8 cellular contexts compared by ENCODE assay signal in genomic region chr2:223957092-223957851, GRCh38. TPM values are rescaled to one million over a fixed set of nuclear protein-coding genes. Genes with fewer than 3 reads are reported as not detected.
DNase-seq lines count a peak whose midpoint lies in the region; ATAC-seq and TF ChIP-seq lines count a peak whose summit lies in the region.

Gene MRPL44 (plus strand): TSS chr2:223957463. CDS start chr2:223957473, 10 bp downstream.

- CTCF ChIA-PET in A673 (lab: Charles Lee) = no interaction called here

- H3K27me3 ChIP-seq in A673 (replicated peaks; ENCODE audit: insufficient read depth, low read depth, low read length, poor library complexity) (no peaks in the 10 kb centered on the region), breast epithelium (no peaks in the 10 kb centered on the region)

- ATAC-seq in GM18868 (IDR thresholded peaks at IDR 0.05; ENCODE audit: unreplicated experiment) (peak; percentile 97), HG03108 (IDR thresholded peaks at IDR 0.05; ENCODE audit: unreplicated experiment) (peak; percentile 89)

- H3K9me3 ChIP-seq in A673 (ENCODE audit: low read depth, low read length, poor library complexity, severe bottlenecking) (no peaks in the 10 kb centered on the region), breast epithelium (no peaks in the 10 kb centered on the region), iPS-18c (ENCODE audit: control insufficient read depth, insufficient read depth, low read length) (no peaks in the 10 kb centered on the region)

- BruUV-seq in A673 (replicated peaks; lab: Mats Ljungman, UMichigan) = no TSS peak

- H3K27ac ChIP-seq in A673 (ENCODE audit: low read depth, low read length, poor library complexity, severe bottlenecking) (peak within 1 kb of the TSS; percentile 93), VCaP (peak within 1 kb of the TSS; percentile 87), breast epithelium (peak within 1 kb of the TSS; percentile 77 to 89), skin epidermis (peak within 1 kb of the TSS in 20 of 21 experiments; percentile 79 to 93 (median 88))

- H3K4me3 ChIP-seq in A673 (ENCODE audit: low read depth, low read length, poor library complexity, severe bottlenecking) (peak within 1 kb of the TSS; percentile 88), breast epithelium (peak within 1 kb of the TSS; percentile 74 to 92 (median 75)), iPS-18c (ENCODE audit: insufficient read depth, low read depth, low read length) (peak within 1 kb of the TSS; percentile 97), skin epidermis (peak within 1 kb of the TSS; percentile 69 to 98 (median 86))

- POLR2A ChIA-PET in A673 (lab: Charles Lee; ENCODE audit: low non-redundant PET) = no interaction called here

- peak; percentile 39 for TF ChIP-seq POLR2A in breast epithelium (IDR thresholded peaks at IDR 0.05)

- DNase-seq in A673 (ENCODE audit: low spot score) = peak; percentile 98
- DNase-seq in NCI-H2196 treated with DMSO at 0.1 percent for 48 hours (lab: John Stamatoyannopoulos, UW; ENCODE audit: unreplicated experiment) = peak; percentile 75
- DNase-seq in breast epithelium (ENCODE audit: low spot score in 2 of 2) = peak; percentile 88 to 97

- peaks cover 48% of the 10 kb centered on the region for H3K4me1 ChIP-seq in A673 (ENCODE audit: insufficient read depth, low read length, poor library complexity, severe bottlenecking)
- peaks cover 0 to 18% of the 10 kb centered on the region in 2 donors for H3K4me1 ChIP-seq in breast epithelium

- intact Hi-C loops in A673 (cut with micrococcal nuclease; ENCODE audit: unreplicated experiment) = no loop called here
- intact Hi-C loops in breast epithelium (cut with DNase I; ENCODE audit: low total_unique reads) = no loop called here

- TF ChIP-seq CTCF in A673 (conservative IDR thresholded peaks at IDR 0.05; ENCODE audit: low read depth, low read length) = no peak
- TF ChIP-seq CTCF in VCaP (conservative IDR thresholded peaks at IDR 0.05) = no peak
- TF ChIP-seq CTCF in breast epithelium (IDR thresholded peaks at IDR 0.05) = peak in 1 of 3 donors; percentile 9

- H3K36me3 ChIP-seq in A673 (ENCODE audit: insufficient read depth, low read length, poor library complexity, severe bottlenecking) = peaks cover 24% of the 10 kb centered on the region
- H3K36me3 ChIP-seq in breast epithelium = no peaks in the 10 kb centered on the region

RNA-seq across cellular contexts. Expression of gene MRPL44, which starts in this region (rescaled TPM):
- total RNA-seq in A673 (2021) (38.3 and 39.1 TPM in 2 replicates), breast epithelium (10 to 100 TPM; 22.4 to 27.4 (median 24.3) TPM)

Comparison
In these comparisons a context has a peak if more than half of its experiments do, and no peak if none do; other contexts are left out.
1. Peak in every context shown above with its lines: DNase-seq, ATAC-seq, H3K4me3 ChIP-seq and H3K27ac ChIP-seq.